ENCODE assay signal across 8 cellular contexts in the genomic region with DNA sequence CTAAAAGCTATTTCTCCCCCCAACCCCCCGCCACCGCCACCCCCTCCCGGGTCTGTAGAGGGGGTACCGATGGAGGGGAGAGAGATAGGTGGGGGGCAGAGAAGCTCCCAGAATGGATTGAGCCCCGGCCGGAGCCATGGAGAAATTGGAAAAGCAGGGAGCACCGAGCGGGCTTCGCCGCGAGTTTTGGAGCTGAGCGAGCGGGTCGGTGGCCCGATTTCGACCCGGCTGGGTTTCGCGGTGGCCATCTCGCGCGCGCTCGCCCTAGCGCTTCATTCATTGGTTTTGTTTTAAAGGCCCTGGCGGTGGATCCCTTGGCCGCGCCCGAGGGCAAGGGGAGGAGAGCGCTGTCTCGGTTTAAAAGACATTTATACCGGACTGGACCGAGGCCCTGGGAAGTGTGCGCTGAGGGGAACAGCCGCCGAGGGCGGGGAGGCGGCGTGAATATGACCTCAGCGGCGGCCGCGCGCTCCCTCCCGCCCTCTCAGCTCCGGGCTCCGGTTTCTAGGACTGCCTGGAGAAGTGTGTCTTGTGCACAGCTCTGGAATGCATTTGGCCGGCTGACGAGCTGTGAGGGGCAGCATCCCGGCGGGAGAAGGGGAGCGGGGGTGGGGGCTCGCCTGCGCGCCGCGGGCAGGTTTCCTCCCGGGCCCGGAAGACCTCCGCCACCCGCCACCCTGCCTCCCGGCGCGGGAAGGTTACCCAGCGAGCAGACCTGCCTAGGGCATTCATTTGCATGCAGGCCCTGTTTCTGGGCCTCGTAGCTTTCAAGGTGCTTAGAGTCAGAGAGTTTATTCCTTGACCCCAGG. TPM values are rescaled to one million over a fixed set of nuclear protein-coding genes. Genes with fewer than 3 reads are reported as not detected.
DNase-seq lines count a peak whose midpoint lies in the region; ATAC-seq and TF ChIP-seq lines count a peak whose summit lies in the region.

No MANE protein-coding gene starts in this region.

- H3K9me3 ChIP-seq in RWPE2 (ENCODE audit: severe bottlenecking) (no peaks in the 10 kb centered on the region), adrenal gland (replicated peaks in 1 of 3) (no peaks in the 10 kb centered on the region), parathyroid adenoma (ENCODE audit: control insufficient read depth, low read length) (no peaks in the 10 kb centered on the region)

- peak; percentile 42 for ATAC-seq in GM21528 (IDR thresholded peaks at IDR 0.05; ENCODE audit: low FRiP score, unreplicated experiment)
- peak; percentile 49 for ATAC-seq in RWPE2 (ENCODE audit: low read depth)

- TF ChIP-seq RAD21 in Ishikawa (IDR thresholded peaks at IDR 0.05; ENCODE audit: low read depth), result peak; percentile 2; the same call in 1 of the 2 replicates

- H3K36me3 ChIP-seq in RWPE2 (ENCODE audit: low read depth) (peaks cover 8% of the 10 kb centered on the region; the same call in 1 of the 2 replicates), adrenal gland (replicated peaks in 1 of 2) (no peaks in the 10 kb centered on the region), parathyroid adenoma (ENCODE audit: control insufficient read depth, insufficient read depth, low read length) (no peaks in the 10 kb centered on the region)

- H3K27ac ChIP-seq in RWPE2 (ENCODE audit: poor library complexity, severe bottlenecking) (peak overlapping the region; percentile 98), adrenal gland (peak overlapping the region; percentile 97 to 100 (median 99)), parathyroid adenoma (peak overlapping the region; percentile 100)

- peak overlapping the region; percentile 99 for H3K4me2 ChIP-seq in parathyroid adenoma (ENCODE audit: low read length)

- WGBS in adrenal gland, 4 donors, result 0 to 1% (median 1%) methylated on average over 39 to 66 of the region's 66 CpGs

- intact Hi-C loops in adrenal gland (cut with DNase I), result loop anchor here in 1 of 2 donors (5.0 kb wide), 1 partner anchor 175 kb away; no protein-coding TSS in a partner anchor
- intact Hi-C loops in cardiac septum (cut with DNase I), result loop anchor here (1.0 to 10.0 kb wide), 4 partner anchors 171 to 860 kb away; partner anchors contain the start of gene ACAA2

- H3K4me3 ChIP-seq in RWPE2 (ENCODE audit: severe bottlenecking) (peak overlapping the region; percentile 40), adrenal gland (peak overlapping the region; percentile 46 to 91 (median 68)), parathyroid adenoma (ENCODE audit: low read depth, low read length) (peak overlapping the region; percentile 84)

- H3K9ac ChIP-seq in parathyroid adenoma, result peak overlapping the region; percentile 98

- peak; percentile 74 for TF ChIP-seq EP300 in Ishikawa (IDR thresholded peaks at IDR 0.05; ENCODE audit: borderline replicate concordance)

- H3K27me3 ChIP-seq in RWPE2 (ENCODE audit: insufficient read depth, poor library complexity, severe bottlenecking), result no peaks in the 10 kb centered on the region
- H3K27me3 ChIP-seq in adrenal gland, result no peaks in the 10 kb centered on the region
- H3K27me3 ChIP-seq in parathyroid adenoma (ENCODE audit: control insufficient read depth, insufficient read depth, low read length), result no peaks in the 10 kb centered on the region

- DNase-seq in EH (ENCODE audit: low read depth) (peak; percentile 92), RWPE2 (ENCODE audit: low spot score) (no peak), adrenal gland (peak; percentile 77 to 90 (median 83)), cardiac septum (ENCODE audit: low spot score) (peak; percentile 88), epidermal melanocyte (ENCODE audit: insufficient read length, low spot score) (no peak)

- peaks cover 28% of the 10 kb centered on the region for H3K4me1 ChIP-seq in RWPE2 (ENCODE audit: insufficient read depth, poor library complexity, severe bottlenecking)
- peaks cover 8 to 25% of the 10 kb centered on the region in 2 donors for H3K4me1 ChIP-seq in adrenal gland (replicated peaks in 1 of 2)
- H3K4me1 ChIP-seq in parathyroid adenoma, result peaks cover 23% of the 10 kb centered on the region

- H2AFZ ChIP-seq in parathyroid adenoma, result peak overlapping the region; percentile 97

- TF ChIP-seq CTCF in RWPE2 (IDR thresholded peaks at IDR 0.05; ENCODE audit: poor library complexity, severe bottlenecking) (no peak), adrenal gland (IDR thresholded peaks at IDR 0.05) (peak in 2 of 6 experiments; percentile 22 to 23), parathyroid adenoma (IDR thresholded peaks at IDR 0.05) (no peak)

- peak; percentile 57 to 87 for TF ChIP-seq POLR2A in adrenal gland (IDR thresholded peaks at IDR 0.05)

- H3K79me2 ChIP-seq in parathyroid adenoma, result peaks cover 19% of the 10 kb centered on the region

TF ChIP-seq in Ishikawa, 13 proteins besides CTCF, POLR2A, EP300 and RAD21:
- TF ChIP-seq TAF1 (IDR thresholded peaks at IDR 0.05; ENCODE audit: low read depth), result peak; percentile 44
- TF ChIP-seq, protein P1, sequence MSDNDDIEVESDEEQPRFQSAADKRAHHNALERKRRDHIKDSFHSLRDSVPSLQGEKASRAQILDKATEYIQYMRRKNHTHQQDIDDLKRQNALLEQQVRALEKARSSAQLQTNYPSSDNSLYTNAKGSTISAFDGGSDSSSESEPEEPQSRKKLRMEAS (IDR thresholded peaks at IDR 0.05), result peak; percentile 82
- TF ChIP-seq TCF12 (IDR thresholded peaks at IDR 0.05; ENCODE audit: low read depth), result no peak; the same call in 1 of the 2 replicates
- TF ChIP-seq ZBTB7A (IDR thresholded peaks at IDR 0.05; ENCODE audit: low read depth), result peak; percentile 42; the same call in 1 of the 2 replicates
- TF ChIP-seq, protein P2, sequence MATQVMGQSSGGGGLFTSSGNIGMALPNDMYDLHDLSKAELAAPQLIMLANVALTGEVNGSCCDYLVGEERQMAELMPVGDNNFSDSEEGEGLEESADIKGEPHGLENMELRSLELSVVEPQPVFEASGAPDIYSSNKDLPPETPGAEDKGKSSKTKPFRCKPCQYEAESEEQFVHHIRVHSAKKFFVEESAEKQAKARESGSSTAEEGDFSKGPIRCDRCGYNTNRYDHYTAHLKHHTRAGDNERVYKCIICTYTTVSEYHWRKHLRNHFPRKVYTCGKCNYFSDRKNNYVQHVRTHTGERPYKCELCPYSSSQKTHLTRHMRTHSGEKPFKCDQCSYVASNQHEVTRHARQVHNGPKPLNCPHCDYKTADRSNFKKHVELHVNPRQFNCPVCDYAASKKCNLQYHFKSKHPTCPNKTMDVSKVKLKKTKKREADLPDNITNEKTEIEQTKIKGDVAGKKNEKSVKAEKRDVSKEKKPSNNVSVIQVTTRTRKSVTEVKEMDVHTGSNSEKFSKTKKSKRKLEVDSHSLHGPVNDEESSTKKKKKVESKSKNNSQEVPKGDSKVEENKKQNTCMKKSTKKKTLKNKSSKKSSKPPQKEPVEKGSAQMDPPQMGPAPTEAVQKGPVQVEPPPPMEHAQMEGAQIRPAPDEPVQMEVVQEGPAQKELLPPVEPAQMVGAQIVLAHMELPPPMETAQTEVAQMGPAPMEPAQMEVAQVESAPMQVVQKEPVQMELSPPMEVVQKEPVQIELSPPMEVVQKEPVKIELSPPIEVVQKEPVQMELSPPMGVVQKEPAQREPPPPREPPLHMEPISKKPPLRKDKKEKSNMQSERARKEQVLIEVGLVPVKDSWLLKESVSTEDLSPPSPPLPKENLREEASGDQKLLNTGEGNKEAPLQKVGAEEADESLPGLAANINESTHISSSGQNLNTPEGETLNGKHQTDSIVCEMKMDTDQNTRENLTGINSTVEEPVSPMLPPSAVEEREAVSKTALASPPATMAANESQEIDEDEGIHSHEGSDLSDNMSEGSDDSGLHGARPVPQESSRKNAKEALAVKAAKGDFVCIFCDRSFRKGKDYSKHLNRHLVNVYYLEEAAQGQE (IDR thresholded peaks at IDR 0.05; ENCODE audit: low read depth), result no peak
- peak; percentile 46 for TF ChIP-seq EGR1 (IDR thresholded peaks at IDR 0.05)
- no peak for TF ChIP-seq CEBPB (IDR thresholded peaks at IDR 0.05)
- peak; percentile 25; the same call in 1 of the 2 replicates for TF ChIP-seq USF1 (IDR thresholded peaks at IDR 0.05)
- TF ChIP-seq TEAD4 (IDR thresholded peaks at IDR 0.05), result peak; percentile 68
- TF ChIP-seq FOXM1 (IDR thresholded peaks at IDR 0.05; ENCODE audit: borderline replicate concordance, low read depth), result no peak
- TF ChIP-seq NFIC (IDR thresholded peaks at IDR 0.05), result 0 out of 2 replicates have a peak, but pooled peaks have one; percentile 38
- 0 out of 2 replicates have a peak, but pooled peaks have one; percentile 24 for TF ChIP-seq CREB1 (IDR thresholded peaks at IDR 0.05; ENCODE audit: low read depth)
- no peak; the same call in 1 of the 2 replicates for TF ChIP-seq YY1 (IDR thresholded peaks at IDR 0.05; ENCODE audit: low read depth)

RNA-seq across cellular contexts. Expression of gene SMAD7, which starts 1.7 kb away (rescaled TPM):
- total RNA-seq in adrenal gland, result 10 to 100 TPM; 14.5 to 68.3 (median 25.5) TPM
- 10 to 100 TPM in 1 of 3 donors, 1 to 10 TPM in 2; 6.1 to 12.6 (median 8.2) TPM for polyA plus RNA-seq in adrenal gland
- 42.4 TPM for total RNA-seq in cardiac septum

Comparison
In these comparisons a context has a peak if more than half of its experiments do, and no peak if none do; other contexts are left out.
1. DNase-seq: peak in EH (single experiment), adrenal gland (7 of 7) and cardiac septum (single experiment); none in RWPE2 (single experiment) and epidermal melanocyte (single experiment).
2. Peak in every context shown above with its lines, with median percentiles within 50 percentile points of each other: H3K27ac ChIP-seq and H3K4me3 ChIP-seq.